Comparison of ENCODE assay signal across 15 cellular contexts in the genomic region with DNA sequence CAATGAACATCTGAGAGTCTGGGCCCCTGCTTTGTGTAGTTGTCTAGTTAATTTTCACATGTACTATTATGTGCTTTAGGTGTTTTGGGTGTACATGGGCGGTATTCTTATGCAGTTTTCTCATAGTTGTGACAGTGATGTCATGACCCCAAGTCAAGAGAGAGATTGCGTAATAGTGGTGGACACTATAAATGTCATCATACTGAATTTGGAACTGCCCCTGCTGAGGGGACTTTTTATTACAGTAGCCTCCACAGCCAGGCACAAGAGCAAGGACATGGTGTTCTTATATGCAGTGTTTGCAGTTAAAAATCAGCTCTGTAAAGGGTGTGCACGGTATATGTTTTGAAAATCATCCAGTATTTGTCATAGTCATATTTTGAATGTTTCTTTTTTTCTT. TPM values are rescaled to one million over a fixed set of nuclear protein-coding genes. Genes with fewer than 3 reads are reported as not detected.
DNase-seq lines count a peak whose midpoint lies in the region; ATAC-seq and TF ChIP-seq lines count a peak whose summit lies in the region.
"Had no signal": no experiment of that assay in that cellular context is flagged by ENCODE, and none has a peak within 500 bp of the region (broad histone marks: within the 10 kb centered on the region; RNA-seq: fewer than 3 reads in every experiment).

No MANE protein-coding gene starts in this region.

- ATAC-seq in GM23338: no peak
- no peak for ATAC-seq in WTC11
- ATAC-seq in left ventricle myocardium superior: peak; percentile 10
- peak in 3 of 4 donors; percentile 15 to 57 (median 39) for ATAC-seq in psoas muscle
- ATAC-seq: stimulated activated memory B cell treated with anti-CD40 and anti-IgM and Interleukin-4, amounts not matched to agents 10 μg/mL and 1 μg/mL and 100 μg/mL, for 72 hours had no signal

- H3K27ac ChIP-seq in GM23338 (ENCODE audit: low read depth): no peak overlapping the region
- peak overlapping the region; percentile 78 for H3K27ac ChIP-seq in psoas muscle

- H3K27me3 ChIP-seq in GM23338 (ENCODE audit: insufficient read depth) (no peaks in the 10 kb centered on the region), psoas muscle (ENCODE audit: insufficient read depth in 3 of 3, low read length in 2 of 3) (no peaks in the 10 kb centered on the region)

- no peak overlapping the region for H2AFZ ChIP-seq in GM23338

- intact Hi-C loops in left ventricle myocardium superior (cut with micrococcal nuclease) (no loop called here), psoas muscle (cut with DNase I) (no loop called here)

- H3K36me3 Mint-ChIP-seq in GM23338 (ENCODE audit: low read depth): peaks cover 11% of the 10 kb centered on the region
- peaks cover 12% of the 10 kb centered on the region for H3K36me3 Mint-ChIP-seq in WTC11

- H3K36me3 ChIP-seq in GM23338 (ENCODE audit: insufficient read depth) (no peaks in the 10 kb centered on the region), psoas muscle (ENCODE audit: insufficient read depth in 1 of 2, low read depth in 1 of 2) (peaks cover 6 to 88% of the 10 kb centered on the region in 2 donors)

- TF ChIP-seq CTCF in GM23338 (conservative IDR thresholded peaks at IDR 0.05; ENCODE audit: low read depth in 2 of 2): no peak
- no peak for TF ChIP-seq CTCF in WTC11 (IDR thresholded peaks at IDR 0.05)
- no peak for TF ChIP-seq CTCF in psoas muscle (IDR thresholded peaks at IDR 0.05)

- H3K4me2 ChIP-seq in GM23338: no peak overlapping the region

- DNase-seq in GM23338 (ENCODE audit: low spot score) (no peak), WTC11 (ENCODE audit: low spot score) (no peak), left ventricle myocardium superior (no peak), psoas muscle (no peak), NCI-H1436 (lab: John Stamatoyannopoulos, UW) (no peak), KBM-7 (no peak), NCI-H1105 (lab: John Stamatoyannopoulos, UW) (no peak), NCI-H748 treated with DMSO at 0.1 percent for 48 hours (lab: John Stamatoyannopoulos, UW) (no peak)
- DNase-seq: activated CD4-positive, alpha-beta memory T cell treated with anti-CD3 and anti-CD28 coated beads for 36 hours; activated effector memory CD4-positive, alpha-beta T cell treated with anti-CD3 and anti-CD28 coated beads, Interleukin-2, amount 50 U/mL, for 16 hours; NCI-H1436 treated with DMSO at 0.1 percent for 48 hours; NCI-H524; stimulated activated CD4-positive, alpha-beta T cell treated with anti-CD3 and anti-CD28 coated beads, Interleukin-4, amount 100 ng/mL, for 1 hour had no signal

- no peaks in the 10 kb centered on the region for H3K9me2 ChIP-seq in GM23338 (ENCODE audit: insufficient read depth)

- WGBS in psoas muscle, 3 donors: 54 to 81% (median 60%) methylated on average over 3 of the region's 3 CpGs

- no peak overlapping the region for H3K4me3 ChIP-seq in GM23338
- no peak overlapping the region for H3K4me3 ChIP-seq in psoas muscle

- POLR2A ChIA-PET in WTC11 (lab: Charles Lee): no interaction called here

- peaks cover 8% of the 10 kb centered on the region for H3K4me1 ChIP-seq in GM23338 (ENCODE audit: insufficient read depth)
- H3K4me1 ChIP-seq in psoas muscle: peaks cover 67% of the 10 kb centered on the region

- CTCF ChIA-PET in WTC11 (lab: Charles Lee): interaction anchor here (0.6 to 3.5 kb wide), 4 partner anchors 11 to 60 kb away, joined by 3 to 16 read pairs (median 4); no protein-coding TSS in a partner anchor

- H3K27ac Mint-ChIP-seq in GM23338: 0 out of 2 replicates have a peak overlapping the region, but pooled peaks have one; percentile 7
- H3K27ac Mint-ChIP-seq in WTC11: peak overlapping the region; percentile 75
- H3K27ac Mint-ChIP-seq: activated CD4-positive, alpha-beta memory T cell treated with anti-CD3 and anti-CD28 coated beads for 36 hours; stimulated activated memory B cell treated with anti-CD40 and anti-IgM and Interleukin-4, amounts not matched to agents 10 μg/mL and 1 μg/mL and 100 μg/mL, for 72 hours had no signal

- no peaks in the 10 kb centered on the region for H3F3A ChIP-seq in GM23338 (replicated peaks; ENCODE audit: low read depth)

- in situ Hi-C loops in KBM-7 (cut with MboI; ENCODE audit: low pct_unique_long_range_greater_than_20kb, low sequenced_read_pairs): no loop called here

- no peaks in the 10 kb centered on the region for H3K79me2 ChIP-seq in GM23338 (replicated peaks; ENCODE audit: insufficient read depth)

- no peaks in the 10 kb centered on the region for H3K9me3 Mint-ChIP-seq in GM23338
- no peaks in the 10 kb centered on the region for H3K9me3 Mint-ChIP-seq in WTC11
- H3K9me3 Mint-ChIP-seq: activated CD4-positive, alpha-beta memory T cell treated with anti-CD3 and anti-CD28 coated beads for 36 hours; central memory CD8-positive, alpha-beta T cell; stimulated activated memory B cell treated with anti-CD40 and anti-IgM and Interleukin-4, amounts not matched to agents 10 μg/mL and 1 μg/mL and 100 μg/mL, for 72 hours had no signal

- H3K4me3 Mint-ChIP-seq in GM23338: no peak overlapping the region
- no peak overlapping the region for H3K4me3 Mint-ChIP-seq in WTC11
- H3K4me3 Mint-ChIP-seq: activated CD4-positive, alpha-beta memory T cell treated with anti-CD3 and anti-CD28 coated beads for 36 hours; central memory CD8-positive, alpha-beta T cell; stimulated activated memory B cell treated with anti-CD40 and anti-IgM and Interleukin-4, amounts not matched to agents 10 μg/mL and 1 μg/mL and 100 μg/mL, for 72 hours had no signal

- no peaks in the 10 kb centered on the region for H4K20me1 ChIP-seq in GM23338 (replicated peaks; ENCODE audit: insufficient read depth)

- H3K27me3 Mint-ChIP-seq in GM23338 (ENCODE audit: insufficient read depth, low read depth, poor library complexity): peaks cover 6% of the 10 kb centered on the region
- H3K27me3 Mint-ChIP-seq in WTC11 (ENCODE audit: low read depth): no peaks in the 10 kb centered on the region; the same call in 1 of the 2 replicates
- H3K27me3 Mint-ChIP-seq: activated CD4-positive, alpha-beta memory T cell treated with anti-CD3 and anti-CD28 coated beads for 36 hours; central memory CD8-positive, alpha-beta T cell; stimulated activated memory B cell treated with anti-CD40 and anti-IgM and Interleukin-4, amounts not matched to agents 10 μg/mL and 1 μg/mL and 100 μg/mL, for 72 hours had no signal

- peaks cover 61% of the 10 kb centered on the region for H3K4me1 Mint-ChIP-seq in GM23338
- peaks cover 62% of the 10 kb centered on the region for H3K4me1 Mint-ChIP-seq in WTC11
- H3K4me1 Mint-ChIP-seq: stimulated activated memory B cell treated with anti-CD40 and anti-IgM and Interleukin-4, amounts not matched to agents 10 μg/mL and 1 μg/mL and 100 μg/mL, for 72 hours had no signal

- no peaks in the 10 kb centered on the region for H3K9me3 ChIP-seq in psoas muscle

TF ChIP-seq in GM23338, 12 proteins besides CTCF, POLR2A, EP300 and RAD21:
- TF ChIP-seq ZNF114 (CRISPR knock-in tag; IDR thresholded peaks at IDR 0.05) (no peak), ETS1 (IDR thresholded peaks at IDR 0.05) (no peak)

TF ChIP-seq in WTC11, 78 proteins besides CTCF, POLR2A, EP300 and RAD21 (continues in another document):
- TF ChIP-seq HMGXB4 (CRISPR knock-in tag; IDR thresholded peaks at IDR 0.05) (no peak), RELA (CRISPR knock-in tag; IDR thresholded peaks at IDR 0.05; ENCODE audit: borderline replicate concordance) (no peak), SP1 (CRISPR knock-in tag; conservative IDR thresholded peaks at IDR 0.05) (no peak), ZNF396 (CRISPR knock-in tag; IDR thresholded peaks at IDR 0.05; ENCODE audit: borderline replicate concordance) (no peak), ZBTB21 (CRISPR knock-in tag; IDR thresholded peaks at IDR 0.05; ENCODE audit: borderline replicate concordance) (no peak)
- TF ChIP-seq, protein P1, sequence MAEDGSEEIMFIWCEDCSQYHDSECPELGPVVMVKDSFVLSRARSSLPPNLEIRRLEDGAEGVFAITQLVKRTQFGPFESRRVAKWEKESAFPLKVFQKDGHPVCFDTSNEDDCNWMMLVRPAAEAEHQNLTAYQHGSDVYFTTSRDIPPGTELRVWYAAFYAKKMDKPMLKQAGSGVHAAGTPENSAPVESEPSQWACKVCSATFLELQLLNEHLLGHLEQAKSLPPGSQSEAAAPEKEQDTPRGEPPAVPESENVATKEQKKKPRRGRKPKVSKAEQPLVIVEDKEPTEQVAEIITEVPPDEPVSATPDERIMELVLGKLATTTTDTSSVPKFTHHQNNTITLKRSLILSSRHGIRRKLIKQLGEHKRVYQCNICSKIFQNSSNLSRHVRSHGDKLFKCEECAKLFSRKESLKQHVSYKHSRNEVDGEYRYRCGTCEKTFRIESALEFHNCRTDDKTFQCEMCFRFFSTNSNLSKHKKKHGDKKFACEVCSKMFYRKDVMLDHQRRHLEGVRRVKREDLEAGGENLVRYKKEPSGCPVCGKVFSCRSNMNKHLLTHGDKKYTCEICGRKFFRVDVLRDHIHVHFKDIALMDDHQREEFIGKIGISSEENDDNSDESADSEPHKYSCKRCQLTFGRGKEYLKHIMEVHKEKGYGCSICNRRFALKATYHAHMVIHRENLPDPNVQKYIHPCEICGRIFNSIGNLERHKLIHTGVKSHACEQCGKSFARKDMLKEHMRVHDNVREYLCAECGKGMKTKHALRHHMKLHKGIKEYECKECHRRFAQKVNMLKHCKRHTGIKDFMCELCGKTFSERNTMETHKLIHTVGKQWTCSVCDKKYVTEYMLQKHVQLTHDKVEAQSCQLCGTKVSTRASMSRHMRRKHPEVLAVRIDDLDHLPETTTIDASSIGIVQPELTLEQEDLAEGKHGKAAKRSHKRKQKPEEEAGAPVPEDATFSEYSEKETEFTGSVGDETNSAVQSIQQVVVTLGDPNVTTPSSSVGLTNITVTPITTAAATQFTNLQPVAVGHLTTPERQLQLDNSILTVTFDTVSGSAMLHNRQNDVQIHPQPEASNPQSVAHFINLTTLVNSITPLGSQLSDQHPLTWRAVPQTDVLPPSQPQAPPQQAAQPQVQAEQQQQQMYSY (CRISPR knock-in tag; IDR thresholded peaks at IDR 0.05): no peak

RNA-seq across cellular contexts. Expression of gene ABHD2, which starts 29.5 kb away (rescaled TPM):
- total RNA-seq in GM23338 (2014; rRNA removed; shearing (Covaris generic)): 15.2 and 15.7 TPM in 2 replicates
- polyA plus RNA-seq in GM23338 (2016; fragmentation: Nextera tagmentation; extraction: Ambion mirVana) (5.2 and 5.3 TPM in 2 replicates), psoas muscle (10 to 100 TPM; 10.8 to 30.9 (median 26.7) TPM)
- total RNA-seq in WTC11 (2021) (26.2 to 29.7 TPM (median 29.5 TPM) in 3 replicates), left ventricle myocardium superior (84.4 TPM), psoas muscle (100 to 1,000 TPM in 3 of 4 donors, 10 to 100 TPM in 1; 66.1 to 215 (median 157) TPM)

Comparison
In these comparisons a context has a peak if more than half of its experiments do, and no peak if none do; other contexts are left out.
1. ATAC-seq: peak in left ventricle myocardium superior (single experiment) and psoas muscle (3 of 4); none in GM23338 (single experiment) and WTC11 (single experiment).